Comparison of ENCODE assay signal across 9 cellular contexts in genomic region chr16:6113749-6114148, GRCh38.
"Had no signal": no experiment of that assay in that cellular context is flagged by ENCODE, and none has a peak within 500 bp of the region (broad histone marks: within the 10 kb centered on the region; RNA-seq: fewer than 3 reads in every experiment).

No MANE protein-coding gene starts in this region.

- H2AFZ ChIP-seq: GM23338 had no signal

- H3K4me2 ChIP-seq: GM23338 had no signal

- H3K27ac ChIP-seq: HL-60 had no signal

- DNase-seq: H7, HFFc6, IMR-90 had no signal

- ATAC-seq: GM23338, HCT116, HepG2, K562 had no signal

- H3K4me3 ChIP-seq: GM23338, HAP-1, K562 had no signal

- H3K9me3 ChIP-seq: HAP-1 had no signal

- H3K36me3 ChIP-seq: HAP-1 had no signal

- H3K4me1 ChIP-seq: HAP-1 had no signal
